Comparison of ENCODE assay signal across 24 cellular contexts in the genomic region with DNA sequence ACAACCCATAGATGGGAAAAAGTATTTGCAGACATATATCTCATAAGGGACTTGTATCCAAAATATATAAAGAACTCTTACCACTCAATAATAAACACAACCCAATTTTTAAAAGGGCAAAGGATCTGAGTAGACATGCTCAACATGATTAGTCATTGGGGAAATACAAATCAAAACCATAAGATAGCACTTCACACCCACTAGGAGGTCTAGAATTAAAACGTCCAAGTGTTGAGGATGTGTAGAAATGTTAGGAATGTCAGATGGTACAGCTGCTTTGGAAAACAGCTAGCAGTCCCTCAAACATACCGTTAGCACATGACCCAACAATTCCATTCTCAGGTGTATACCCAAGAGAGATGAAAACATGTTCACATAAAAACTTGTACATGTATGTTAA.
"Had no signal": no experiment of that assay in that cellular context is flagged by ENCODE, and none has a peak within 500 bp of the region (broad histone marks: within the 10 kb centered on the region; RNA-seq: fewer than 3 reads in every experiment).

No MANE protein-coding gene starts in this region.

- H3K9me3 ChIP-seq: esophagus squamous epithelium, gastrocnemius medialis, ovary, psoas muscle, sigmoid colon, spleen, suprapubic skin, vagina had no signal

- H3K36me3 ChIP-seq: ovary had no signal

- H3K27ac ChIP-seq: esophagus squamous epithelium, gastrocnemius medialis, ovary, psoas muscle, sigmoid colon, skin epidermis, spleen, suprapubic skin, vagina had no signal

- H3K4me1 ChIP-seq: esophagus squamous epithelium, gastrocnemius medialis, psoas muscle, sigmoid colon, spleen, suprapubic skin, vagina had no signal

- H3K27me3 ChIP-seq: esophagus squamous epithelium, gastrocnemius medialis, ovary, sigmoid colon, spleen, suprapubic skin, vagina had no signal

- H3K4me3 ChIP-seq: esophagus squamous epithelium, gastrocnemius medialis, lung, ovary, psoas muscle, sigmoid colon, skin epidermis, spleen, suprapubic skin, vagina had no signal

- FAIRE-seq: endometrium, keratinocyte had no signal

- DNase-seq: cortex of kidney; effector memory CD8-positive, alpha-beta T cell; erythroblast; esophagus squamous epithelium; gastrocnemius medialis; head of caudate nucleus; left ventricle myocardium superior; natural killer cell; occipital lobe; ovary; posterior cingulate gyrus; psoas muscle; right cardiac atrium; sigmoid colon; spleen; stimulated activated CD4-positive, alpha-beta T cell treated with anti-CD3 and anti-CD28 coated beads, Interleukin-2, amount 100 ng/mL, for 48 hours; stimulated activated naive B cell treated with anti-CD40 and anti-IgM and Interleukin-4, amounts not matched to agents 10 μg/mL and 1 μg/mL and 100 μg/mL, for 72 hours; trophoblast cell had no signal
